8 cellular contexts compared by ENCODE assay signal in genomic region chr13:31161583-31162150, GRCh38. TPM values are rescaled to one million over a fixed set of nuclear protein-coding genes. Genes with fewer than 3 reads are reported as not detected.
DNase-seq lines count a peak whose midpoint lies in the region; ATAC-seq and TF ChIP-seq lines count a peak whose summit lies in the region.

HSPH1 (minus strand) TSS chr13:31161904; CDS start chr13:31161582, 322 bp downstream.

- H3K9me3 ChIP-seq in OCI-LY7 (ENCODE audit: low read length) (no peaks in the 10 kb centered on the region), muscle layer of colon (ENCODE audit: low read length) (no peaks in the 10 kb centered on the region)

- H2AFZ ChIP-seq in OCI-LY7 (ENCODE audit: low read length): peak within 1 kb of the TSS; percentile 96

- H3K36me3 ChIP-seq in OCI-LY7 (ENCODE audit: insufficient read depth, low read length): peaks cover 37% of the 10 kb centered on the region
- peaks cover 1% of the 10 kb centered on the region for H3K36me3 ChIP-seq in muscle layer of colon (ENCODE audit: insufficient read depth, low read length)

- ATAC-seq in GM21526 (IDR thresholded peaks at IDR 0.05; ENCODE audit: low FRiP score, unreplicated experiment): peak; percentile 75
- peak; percentile 95 for ATAC-seq in esophagus mucosa

- H3K79me2 ChIP-seq in OCI-LY7 (ENCODE audit: insufficient read depth, low read depth, low read length): peaks cover 49% of the 10 kb centered on the region

- H3K27me3 Mint-ChIP-seq in activated T-cell treated with anti-CD3 and anti-CD28 coated beads, Interleukin-2, amount 50 U/mL, for 24 hours: no peaks in the 10 kb centered on the region

- CTCF ChIA-PET in OCI-LY7 (lab: Charles Lee; ENCODE audit: unreplicated experiment): no interaction called here

- H3K4me2 ChIP-seq in OCI-LY7 (ENCODE audit: low read length): peak within 1 kb of the TSS; percentile 87

- BruUV-seq in OCI-LY7 (replicated peaks; lab: Mats Ljungman, UMichigan): no TSS peak

- peak within 1 kb of the TSS; percentile 74 for H3K9ac ChIP-seq in muscle layer of colon (ENCODE audit: low read length)

- TF ChIP-seq CTCF in OCI-LY7 (conservative IDR thresholded peaks at IDR 0.05; ENCODE audit: low read length): peak; percentile 45

- peaks cover 34% of the 10 kb centered on the region for H4K20me1 ChIP-seq in OCI-LY7 (ENCODE audit: insufficient read depth, low read length)

- peak within 1 kb of the TSS; percentile 99 for H3K4me3 Mint-ChIP-seq in activated T-cell treated with anti-CD3 and anti-CD28 coated beads, Interleukin-2, amount 50 U/mL, for 24 hours

- H3K4me1 Mint-ChIP-seq in activated T-cell treated with anti-CD3 and anti-CD28 coated beads, Interleukin-2, amount 50 U/mL, for 24 hours (ENCODE audit: low read depth): peaks cover 45% of the 10 kb centered on the region

- no peaks in the 10 kb centered on the region for H3K27me3 ChIP-seq in muscle layer of colon (ENCODE audit: control insufficient read depth in 1 of 2, insufficient read depth in 2 of 2, low read length in 2 of 2)

- intact Hi-C loops in OCI-LY7 (cut with micrococcal nuclease; ENCODE audit: unreplicated experiment): loop anchor here (1.0 to 5.0 kb wide), 5 partner anchors 39 to 1156 kb away; partner anchors contain the start of genes BRCA2, USPL1 and ZAR1L

- DNase-seq in DMS153 treated with DMSO at 0.1 percent for 48 hours (lab: John Stamatoyannopoulos, UW; ENCODE audit: unreplicated experiment) (peak; percentile 97), HuH-7.5 (ENCODE audit: low spot score) (peak; percentile 83), OCI-LY7 (ENCODE audit: low spot score) (peak; percentile 99)
- DNase-seq in activated T-cell treated with anti-CD3 and anti-CD28 coated beads, Interleukin-2, amount 50 U/mL, for 24 hours: no peak
- peak; percentile 97 for DNase-seq in stimulated activated CD8-positive, alpha-beta memory T cell treated with anti-CD3 and anti-CD28 coated beads, Interleukin-7, amount 100 ng/mL, for 24 hours (ENCODE audit: low read depth)

- H3K27ac ChIP-seq in OCI-LY7 (ENCODE audit: low read depth, low read length, poor library complexity, severe bottlenecking) (peak within 1 kb of the TSS; percentile 58), muscle layer of colon (ENCODE audit: low read depth, low read length) (peak within 1 kb of the TSS; percentile 81)

- peaks cover 59% of the 10 kb centered on the region for H3K36me3 Mint-ChIP-seq in activated T-cell treated with anti-CD3 and anti-CD28 coated beads, Interleukin-2, amount 50 U/mL, for 24 hours (ENCODE audit: low read depth)

- peak within 1 kb of the TSS; percentile 98 for H3K27ac Mint-ChIP-seq in activated T-cell treated with anti-CD3 and anti-CD28 coated beads, Interleukin-2, amount 50 U/mL, for 24 hours

- H3K9me2 ChIP-seq in OCI-LY7 (ENCODE audit: insufficient read depth, low read length): no peaks in the 10 kb centered on the region

- H3K9me3 Mint-ChIP-seq in activated T-cell treated with anti-CD3 and anti-CD28 coated beads, Interleukin-2, amount 50 U/mL, for 24 hours: no peaks in the 10 kb centered on the region

- H3K4me1 ChIP-seq in OCI-LY7 (ENCODE audit: insufficient read depth, low read length, poor library complexity, severe bottlenecking): peaks cover 27% of the 10 kb centered on the region
- peaks cover 18% of the 10 kb centered on the region for H3K4me1 ChIP-seq in muscle layer of colon (ENCODE audit: insufficient read depth, low read length)

- POLR2A ChIA-PET in OCI-LY7 (lab: Charles Lee): interaction anchor here (1.0 kb wide), 1 partner anchor 38 kb away, joined by 3 read pairs; the partner anchor contains the start of gene B3GLCT

- peak within 1 kb of the TSS; percentile 91 for H3K4me3 ChIP-seq in OCI-LY7 (ENCODE audit: low read depth, low read length, poor library complexity, severe bottlenecking)
- H3K4me3 ChIP-seq in muscle layer of colon (ENCODE audit: low read depth in 1 of 2, low read length in 2 of 2): peak within 1 kb of the TSS; percentile 56 to 95

RNA-seq across cellular contexts. Expression of gene HSPH1, which starts in this region (rescaled TPM):
- 89.6 and 110 TPM in 2 replicates for total RNA-seq in OCI-LY7 (2014; rRNA removed; shearing (Covaris generic))
- total RNA-seq in OCI-LY7 (2022): 120 and 176 TPM in 2 replicates
- 61.5 TPM for total RNA-seq in esophagus mucosa
